ENCODE assay signal across 10 cellular contexts in genomic region chrY:14524246-14525180, GRCh38. TPM values are rescaled to one million over a fixed set of nuclear protein-coding genes. Genes with fewer than 3 reads are reported as not detected.
DNase-seq lines count a peak whose midpoint lies in the region; ATAC-seq and TF ChIP-seq lines count a peak whose summit lies in the region.
"Had no signal": no experiment of that assay in that cellular context is flagged by ENCODE, and none has a peak within 500 bp of the region (broad histone marks: within the 10 kb centered on the region; RNA-seq: fewer than 3 reads in every experiment).

Gene NLGN4Y (plus strand): TSS chrY:14524529. CDS start chrY:14622120, 97,591 bp downstream.

- peak within 1 kb of the TSS; percentile 68 for H3K4me3 ChIP-seq in epithelial cell of proximal tubule (ENCODE audit: low read depth, low read length)
- H3K4me3 ChIP-seq: mucosa of descending colon had no signal

- DNase-seq in activated naive CD4-positive, alpha-beta T cell treated with Interleukin-2 at 50 U/mL for 16 hours, result peak; percentile 33
- DNase-seq in activated naive CD4-positive, alpha-beta T cell treated with anti-CD3 and anti-CD28 coated beads, Interleukin-2, amount 50 U/mL, for 16 hours, result no peak
- DNase-seq in NCI-H2196 treated with DMSO at 0.1 percent for 48 hours (lab: John Stamatoyannopoulos, UW; ENCODE audit: unreplicated experiment), result peak; percentile 26
- no peak for DNase-seq in epithelial cell of proximal tubule (ENCODE audit: low read depth)
- DNase-seq in stimulated activated CD8-positive, alpha-beta memory T cell treated with anti-CD3 and anti-CD28 coated beads, Interleukin-4, amount 100 ng/mL, for 48 hours, result peak; percentile 27
- no peak for DNase-seq in NCI-H1048 (lab: John Stamatoyannopoulos, UW)
- DNase-seq in NCI-H128 (lab: John Stamatoyannopoulos, UW; ENCODE audit: unreplicated experiment), result no peak

- no peak for TF ChIP-seq CTCF in epithelial cell of proximal tubule (conservative IDR thresholded peaks at IDR 0.05; ENCODE audit: low read depth, low read length)

- ATAC-seq in HG03378 (IDR thresholded peaks at IDR 0.05; ENCODE audit: unreplicated experiment), result no peak
- ATAC-seq: mucosa of descending colon had no signal

RNA-seq across cellular contexts. Expression of gene NLGN4Y, which starts in this region (rescaled TPM):
- 13.2 and 20.3 TPM in 2 replicates for total RNA-seq in epithelial cell of proximal tubule
- total RNA-seq: Daoy had no signal

Comparison
In these comparisons a context has a peak if more than half of its experiments do, and no peak if none do; other contexts are left out.
1. DNase-seq: peak in activated naive CD4-positive, alpha-beta T cell treated with Interleukin-2 at 50 U/mL for 16 hours (single experiment), NCI-H2196 treated with DMSO at 0.1 percent for 48 hours (single experiment) and stimulated activated CD8-positive, alpha-beta memory T cell treated with anti-CD3 and anti-CD28 coated beads, Interleukin-4, amount 100 ng/mL, for 48 hours (single experiment); none in activated naive CD4-positive, alpha-beta T cell treated with anti-CD3 and anti-CD28 coated beads, Interleukin-2, amount 50 U/mL, for 16 hours (single experiment), epithelial cell of proximal tubule (single experiment), NCI-H1048 (single experiment) and NCI-H128 (single experiment).